ENCODE assay signal across 19 cellular contexts in the genomic region with DNA sequence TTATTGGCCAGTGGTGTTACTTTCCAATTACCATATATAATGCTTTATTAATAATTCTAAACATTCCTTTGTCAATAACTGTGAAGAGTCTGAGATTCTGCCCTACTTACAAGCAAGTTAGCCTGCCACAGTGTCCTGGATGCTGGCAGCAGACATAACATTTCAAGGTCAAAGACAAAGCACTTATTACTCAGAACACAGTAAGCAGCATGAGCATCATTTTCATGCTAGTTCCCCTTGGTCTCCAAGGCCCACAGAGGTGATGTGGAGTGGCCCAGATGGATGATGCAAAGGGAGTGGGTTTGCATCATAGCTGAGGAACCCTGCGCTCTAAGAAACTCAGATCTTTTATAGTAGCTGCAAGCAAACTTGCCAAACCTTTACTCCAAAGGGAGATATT.
"Had no signal": no experiment of that assay in that cellular context is flagged by ENCODE, and none has a peak within 500 bp of the region (broad histone marks: within the 10 kb centered on the region; RNA-seq: fewer than 3 reads in every experiment).

No MANE protein-coding gene starts in this region.

- ATAC-seq: gastrocnemius medialis; heart right ventricle; left lobe of liver; naive thymus-derived CD4-positive, alpha-beta T cell; psoas muscle; sciatic nerve had no signal

- H3K27ac ChIP-seq: colonic mucosa, gastrocnemius medialis, heart right ventricle, psoas muscle, thyroid gland had no signal

- DNase-seq: colonic mucosa; dermis blood vessel endothelial cell; effector CD4-positive, alpha-beta T cell; endodermal cell; erythroblast; gastrocnemius medialis; heart right ventricle; hypothalamus; islet precursor cell; mammary epithelial cell; naive thymus-derived CD4-positive, alpha-beta T cell; nephron progenitor cell; psoas muscle; stimulated activated CD4-positive, alpha-beta T cell treated with anti-CD3 and anti-CD28 coated beads, Interleukin-2, amount 100 ng/mL, for 48 hours; stimulated activated naive CD4-positive, alpha-beta T cell treated with Interleukin-2 at 50 U/mL for 16 hours; thyroid gland had no signal

- H3K27me3 ChIP-seq: colonic mucosa, gastrocnemius medialis, heart right ventricle, thyroid gland had no signal

- H3K4me1 ChIP-seq: colonic mucosa, gastrocnemius medialis, heart right ventricle, psoas muscle, thyroid gland had no signal

- H3K9me3 ChIP-seq: colonic mucosa, gastrocnemius medialis, psoas muscle, thyroid gland had no signal

- H3K4me2 ChIP-seq: smooth muscle cell had no signal

- H3K4me3 ChIP-seq: colonic mucosa, gastrocnemius medialis, heart right ventricle, psoas muscle, smooth muscle cell, thyroid gland had no signal

- H3K36me3 ChIP-seq: colonic mucosa, gastrocnemius medialis, thyroid gland had no signal
